Comparison of ENCODE assay signal across 18 cellular contexts in genomic region chr15:98813956-98814355, GRCh38.
DNase-seq lines count a peak whose midpoint lies in the region; ATAC-seq, FAIRE-seq and TF ChIP-seq lines count a peak whose summit lies in the region.
"Had no signal": no experiment of that assay in that cellular context is flagged by ENCODE, and none has a peak within 500 bp of the region (broad histone marks: within the 10 kb centered on the region; RNA-seq: fewer than 3 reads in every experiment).

No MANE protein-coding gene starts in this region.

- FAIRE-seq in islet of Langerhans (lab: Jason Lieb, UNC), result peak; percentile 78
- FAIRE-seq: GM19239, HepG2, HTR-8/SVneo had no signal

- H3K9me3 ChIP-seq in GM23248 (ENCODE audit: low read depth), result no peaks in the 10 kb centered on the region
- H3K9me3 ChIP-seq: Caco-2 had no signal

- peaks cover 98% of the 10 kb centered on the region for H3K79me2 ChIP-seq in GM23248 (ENCODE audit: insufficient read depth)

- CTCF ChIA-PET in AG04449 (lab: Yijun Ruan, JAX), result interaction anchor here (1.2 to 2.6 kb wide), 3 partner anchors 10 to 150 kb away, joined by 3 to 6 read pairs (median 3); no protein-coding TSS in a partner anchor

- DNase-seq in AG04449 (ENCODE audit: low read depth, low spot score) (peak; percentile 14), GM23248 (peak; percentile 22), fibroblast of gingiva (ENCODE audit: low read depth) (peak; percentile 41), KG1 (lab: John Stamatoyannopoulos, UW) (no peak)
- no peak for DNase-seq in stimulated activated CD4-positive, alpha-beta T cell treated with anti-CD3 and anti-CD28 coated beads, Interleukin-1b, Interleukin-23, amount 100 ng/mL, for 48 hours
- DNase-seq: Caco-2; CD8-positive, alpha-beta memory T cell; DND-41; GF-D8; HCEC 1CT; HFFc6 had no signal

- H3K27ac ChIP-seq in GM23248, result no peak overlapping the region
- H3K27ac ChIP-seq: 22Rv1, BLaER1 had no signal

- POLR2A ChIA-PET in AG04449 (lab: Yijun Ruan, JAX), result no interaction called here

- no peak for ATAC-seq in GM19324 (IDR thresholded peaks at IDR 0.05; ENCODE audit: low FRiP score, unreplicated experiment)

- H4K20me1 ChIP-seq in GM23248 (ENCODE audit: insufficient read depth), result no peaks in the 10 kb centered on the region; the same call in 1 of the 2 replicates

- in situ Hi-C loops in GM23248 (cut with MboI), result no loop called here

- H3F3A ChIP-seq in GM23248 (ENCODE audit: insufficient read depth), result no peaks in the 10 kb centered on the region

- no peak overlapping the region for H2AFZ ChIP-seq in GM23248

- no peaks in the 10 kb centered on the region for H3K9me2 ChIP-seq in GM23248 (ENCODE audit: insufficient read depth)

- no peak overlapping the region for H3K9ac ChIP-seq in GM23248
- H3K9ac ChIP-seq: BLaER1 had no signal

- H3K4me3 ChIP-seq in AG04449 (ENCODE audit: low read depth, low read length), result no peak overlapping the region
- H3K4me3 ChIP-seq in GM23248, result no peak overlapping the region
- H3K4me3 ChIP-seq: BLaER1 had no signal

- no peak overlapping the region for H3K4me2 ChIP-seq in GM23248 (ENCODE audit: unreplicated experiment)
- H3K4me2 ChIP-seq: BLaER1 had no signal

- TF ChIP-seq CTCF in AG04449 (IDR thresholded peaks at IDR 0.05; ENCODE audit: insufficient read depth, low read length, missing control alignments), result no peak

- H3K4me1 ChIP-seq in GM23248 (ENCODE audit: insufficient read depth), result no peaks in the 10 kb centered on the region
- H3K4me1 ChIP-seq: Caco-2 had no signal

- H3K27me3 ChIP-seq in GM23248 (replicated peaks; ENCODE audit: insufficient read depth), result no peaks in the 10 kb centered on the region
- H3K27me3 ChIP-seq: BLaER1 had no signal

- no peaks in the 10 kb centered on the region for H3K36me3 ChIP-seq in GM23248 (ENCODE audit: low read depth)

- 87 to 92% methylated on average over 4 of the region's 4 CpGs for WGBS in GM23248 (ENCODE audit: low coverage in 1 of 2, low lambda C conversion rate in 2 of 2, missing lambda C conversion rate in 2 of 2), 2 experiments

Comparison
In these comparisons a context has a peak if more than half of its experiments do, and no peak if none do; other contexts are left out.
1. DNase-seq: peak in AG04449 (single experiment), GM23248 (single experiment) and fibroblast of gingiva (single experiment); none in stimulated activated CD4-positive, alpha-beta T cell treated with anti-CD3 and anti-CD28 coated beads, Interleukin-1b, Interleukin-23, amount 100 ng/mL, for 48 hours (single experiment) and KG1 (single experiment).